In the genomic region with DNA sequence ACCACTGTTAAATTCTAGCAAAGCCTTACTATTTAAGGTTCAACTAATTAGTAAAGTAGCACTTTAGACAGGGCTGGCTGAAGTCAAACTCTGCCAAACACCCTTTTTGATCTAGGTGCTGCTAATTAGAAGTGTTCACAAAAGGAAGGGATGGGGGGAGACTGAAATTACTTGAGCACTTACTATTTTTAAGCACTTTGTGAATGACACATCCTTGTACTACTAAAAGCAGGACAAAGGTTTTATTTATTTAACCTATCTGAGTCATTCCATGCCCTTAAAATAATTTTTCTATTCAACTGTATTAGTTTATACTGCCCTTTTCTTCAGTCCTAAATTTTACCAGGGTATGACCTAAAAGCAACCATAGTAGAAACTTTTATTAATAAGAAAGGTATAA, we compare ENCODE assay signal across 19 cellular contexts. TPM values are rescaled to one million over a fixed set of nuclear protein-coding genes. Genes with fewer than 3 reads are reported as not detected.
DNase-seq lines count a peak whose midpoint lies in the region; ATAC-seq, FAIRE-seq and TF ChIP-seq lines count a peak whose summit lies in the region.
"Had no signal": no experiment of that assay in that cellular context is flagged by ENCODE, and none has a peak within 500 bp of the region (broad histone marks: within the 10 kb centered on the region; RNA-seq: fewer than 3 reads in every experiment).

No MANE protein-coding gene starts in this region.

- no peaks in the 10 kb centered on the region for H3K4me1 Mint-ChIP-seq in Calu3 (ENCODE audit: low read depth, unreplicated experiment)
- H3K4me1 Mint-ChIP-seq: activated B cell treated with CpG ODN at 0.5 μM for 24 hours, neural progenitor cell had no signal

- peaks cover 0 to 29% (median 0%) of the 10 kb centered on the region in 3 donors for H3K36me3 ChIP-seq in pancreas

- H3K27ac ChIP-seq in pancreas: no peak overlapping the region
- H3K27ac ChIP-seq: cardiac muscle cell, neural progenitor cell, transverse colon had no signal

- DNase-seq in pancreas (no peak), T1000 (lab: John Stamatoyannopoulos, UW) (no peak), NCI-H1694 (lab: John Stamatoyannopoulos, UW) (no peak), Calu3 (no peak)
- DNase-seq: activated B cell treated with CpG ODN at 0.5 μM for 24 hours; NCI-H187 treated with DMSO at 0.1 percent for 48 hours; NCI-H446; retina; SHP77 treated with DMSO at 0.1 percent for 48 hours; stimulated activated naive CD4-positive, alpha-beta T cell treated with Interleukin-2 at 50 U/mL for 16 hours; transverse colon had no signal

- H3K9me3 ChIP-seq in pancreas: no peaks in the 10 kb centered on the region
- H3K9me3 ChIP-seq: transverse colon had no signal

- no peaks in the 10 kb centered on the region for H3K27me3 Mint-ChIP-seq in Calu3 (ENCODE audit: unreplicated experiment)
- H3K27me3 Mint-ChIP-seq: activated B cell treated with CpG ODN at 0.5 μM for 24 hours had no signal

- TF ChIP-seq CTCF in pancreas (IDR thresholded peaks at IDR 0.05) (no peak), Calu3 (IDR thresholded peaks at IDR 0.05; ENCODE audit: unreplicated experiment) (no peak)

- H3K9me3 Mint-ChIP-seq in Calu3 (ENCODE audit: low read depth, unreplicated experiment): no peaks in the 10 kb centered on the region
- H3K9me3 Mint-ChIP-seq: activated B cell treated with CpG ODN at 0.5 μM for 24 hours; neural progenitor cell; T-helper 1 cell treated with Interleukin-12 subunit alpha and Interleukin-12 subunit beta and Interleukin-4 antibody, amounts not matched to agents 30 μg/mL and 1 μg/mL, for 36 hours had no signal

- H3K4me3 ChIP-seq in pancreas: no peak overlapping the region
- H3K4me3 ChIP-seq: cardiac muscle cell, neural progenitor cell, transverse colon had no signal

- H3K27me3 ChIP-seq in pancreas: no peaks in the 10 kb centered on the region
- H3K27me3 ChIP-seq: cardiac muscle cell, neural progenitor cell, transverse colon had no signal

- intact Hi-C loops in pancreas (cut with DNase I): no loop called here
- intact Hi-C loops in Calu3 (cut with micrococcal nuclease; ENCODE audit: unreplicated experiment): no loop called here

- no peak overlapping the region for H3K4me3 Mint-ChIP-seq in Calu3 (ENCODE audit: low read depth, unreplicated experiment)
- H3K4me3 Mint-ChIP-seq: activated B cell treated with CpG ODN at 0.5 μM for 24 hours; neural progenitor cell; T-helper 1 cell treated with Interleukin-12 subunit alpha and Interleukin-12 subunit beta and Interleukin-4 antibody, amounts not matched to agents 30 μg/mL and 1 μg/mL, for 36 hours had no signal

- H3K36me3 Mint-ChIP-seq in Calu3 (ENCODE audit: insufficient read depth, unreplicated experiment): peaks cover 9% of the 10 kb centered on the region

- BruUV-seq in Calu3 (replicated peaks; lab: Mats Ljungman, UMichigan): no TSS peak

- peak; percentile 76 for ATAC-seq in GM18870 (IDR thresholded peaks at IDR 0.05; ENCODE audit: unreplicated experiment)
- peak; percentile 42 for ATAC-seq in HG03558 (IDR thresholded peaks at IDR 0.05; ENCODE audit: extremely low read depth, unreplicated experiment)
- ATAC-seq in pancreas: peak in 1 of 4 donors; percentile 36
- ATAC-seq in GM21528 (IDR thresholded peaks at IDR 0.05; ENCODE audit: low FRiP score, unreplicated experiment): no peak

- H3K27ac Mint-ChIP-seq in Calu3 (ENCODE audit: unreplicated experiment): no peak overlapping the region
- H3K27ac Mint-ChIP-seq: activated B cell treated with CpG ODN at 0.5 μM for 24 hours; neural progenitor cell; T-helper 1 cell treated with Interleukin-12 subunit alpha and Interleukin-12 subunit beta and Interleukin-4 antibody, amounts not matched to agents 30 μg/mL and 1 μg/mL, for 36 hours had no signal

- CTCF ChIA-PET in Calu3 (lab: Charles Lee): no interaction called here

- H3K4me1 ChIP-seq in pancreas: no peaks in the 10 kb centered on the region

- FAIRE-seq in endometrium (lab: Jason Lieb, UNC) (peak; percentile 43), pancreas (lab: Jason Lieb, UNC) (peak; percentile 26)
- FAIRE-seq: keratinocyte had no signal

RNA-seq across cellular contexts. Expression of gene MBIP, which starts 20.1 kb away (rescaled TPM):
- total RNA-seq in pancreas (10 to 100 TPM in 2 of 6 donors, 1 to 10 TPM in 4; 7.4 to 11.9 (median 9.0) TPM), Calu3 (2022) (18.4 and 20.0 TPM in 2 replicates)
- polyA plus RNA-seq in pancreas: 10 to 100 TPM in 1 of 2 donors, 1 to 10 TPM in 1; 6.0 to 15.0 TPM
